Comparison of ENCODE assay signal across 39 cellular contexts in genomic region chr14:55766071-55766470, GRCh38.
"Had no signal": no experiment of that assay in that cellular context is flagged by ENCODE, and none has a peak within 500 bp of the region (broad histone marks: within the 10 kb centered on the region; RNA-seq: fewer than 3 reads in every experiment).

No MANE protein-coding gene starts in this region.

- H3K9me3 ChIP-seq: ascending aorta had no signal

- FAIRE-seq: bronchial epithelial cell had no signal

- H3K4me1 ChIP-seq: ascending aorta had no signal

- H3K4me1 Mint-ChIP-seq: activated naive CD4-positive, alpha-beta T cell treated with anti-CD3 and anti-CD28 coated beads, Interleukin-2, amount 50 U/mL, for 24 hours; activated naive CD8-positive, alpha-beta T cell treated with anti-CD3 and anti-CD28 coated beads, Interleukin-2, amount 10 ng/mL, durations not matched to agents 7 days and 5 days; central memory CD8-positive, alpha-beta T cell had no signal

- H3K27me3 ChIP-seq: ascending aorta, cardiac muscle cell had no signal

- H3K36me3 ChIP-seq: ascending aorta, cardiac muscle cell, WERI-Rb-1 had no signal

- H3K9me3 Mint-ChIP-seq: activated naive CD4-positive, alpha-beta T cell treated with anti-CD3 and anti-CD28 coated beads, Interleukin-2, amount 10 ng/mL, durations not matched to agents 7 days and 5 days; activated naive CD8-positive, alpha-beta T cell treated with anti-CD3 and anti-CD28 coated beads, Interleukin-2, amount 10 ng/mL, durations not matched to agents 7 days and 5 days; activated T-cell treated with anti-CD3 and anti-CD28 coated beads, Interleukin-2, amount 50 U/mL, for 24 hours; activated T-helper 2 cell treated with anti-CD3 and anti-CD28 coated beads, Interferon-gamma antibody, Interleukin-2, Interleukin-4, amounts not matched to agents 10 μg/mL and 5 μg/mL and 100 μg/mL, durations not matched to agents 14 hours and 24 hours and 36 hours; central memory CD8-positive, alpha-beta T cell; T-helper 2 cell treated with Interferon-gamma antibody and Interleukin-4, amounts not matched to agents 5 μg/mL and 100 μg/mL, for 36 hours had no signal

- H3K36me3 Mint-ChIP-seq: activated naive CD4-positive, alpha-beta T cell treated with anti-CD3 and anti-CD28 coated beads, Interleukin-2, amount 50 U/mL, for 24 hours; activated naive CD8-positive, alpha-beta T cell; activated naive CD8-positive, alpha-beta T cell treated with anti-CD3 and anti-CD28 coated beads, Interleukin-2, amount 10 ng/mL, durations not matched to agents 7 days and 5 days; WTC11 had no signal

- H3K4me3 Mint-ChIP-seq: activated CD4-positive, alpha-beta memory T cell treated with anti-CD3 and anti-CD28 coated beads, Interleukin-2, amount 10 ng/mL, durations not matched to agents 7 days and 5 days; activated CD4-positive, alpha-beta T cell treated with anti-CD3 and anti-CD28 coated beads for 36 hours; activated CD4-positive, alpha-beta T cell treated with anti-CD3 and anti-CD28 coated beads, Interleukin-2, amount 10 ng/mL, durations not matched to agents 7 days and 5 days; activated CD8-positive, alpha-beta memory T cell treated with anti-CD3 and anti-CD28 coated beads, Interleukin-2, amount 10 ng/mL, durations not matched to agents 7 days and 5 days; activated CD8-positive, alpha-beta T cell treated with anti-CD3 and anti-CD28 coated beads, Interleukin-2, amount 10 ng/mL, durations not matched to agents 7 days and 5 days; activated naive CD4-positive, alpha-beta T cell treated with anti-CD3 and anti-CD28 coated beads, Interleukin-2, amount 10 ng/mL, durations not matched to agents 7 days and 5 days; activated naive CD4-positive, alpha-beta T cell treated with anti-CD3 and anti-CD28 coated beads, Interleukin-2, amount 50 U/mL, for 24 hours; activated naive CD8-positive, alpha-beta T cell; activated naive CD8-positive, alpha-beta T cell treated with anti-CD3 and anti-CD28 coated beads, Interleukin-2, amount 10 ng/mL, durations not matched to agents 7 days and 5 days; activated naive CD8-positive, alpha-beta T cell treated with anti-CD3 and anti-CD28 coated beads, Interleukin-2, amount 50 U/mL, for 24 hours; activated T-cell treated with anti-CD3 and anti-CD28 coated beads, Interleukin-2, amount 50 U/mL, for 24 hours; brain; central memory CD8-positive, alpha-beta T cell; T-helper 1 cell treated with Interleukin-12 subunit alpha and Interleukin-12 subunit beta and Interleukin-4 antibody, amounts not matched to agents 30 μg/mL and 1 μg/mL, for 36 hours; T-helper 2 cell treated with Interferon-gamma antibody and Interleukin-4, amounts not matched to agents 5 μg/mL and 100 μg/mL, for 36 hours; WTC11 had no signal

- DNase-seq: activated CD4-positive, alpha-beta memory T cell treated with anti-CD3 and anti-CD28 coated beads, Interleukin-2, amount 10 ng/mL, durations not matched to agents 7 days and 5 days; activated CD4-positive, alpha-beta T cell treated with anti-CD3 and anti-CD28 coated beads for 1 hour; activated CD4-positive, alpha-beta T cell treated with anti-CD3 and anti-CD28 coated beads for 36 hours; activated CD4-positive, alpha-beta T cell treated with anti-CD3 and anti-CD28 coated beads for 48 hours; activated CD4-positive, alpha-beta T cell treated with anti-CD3 and anti-CD28 coated beads, Interleukin-2, amount 10 ng/mL, durations not matched to agents 7 days and 5 days; activated CD4-positive, alpha-beta T cell treated with anti-CD3 and anti-CD28 coated beads, Interleukin-2, amount 50 U/mL, for 48 hours; activated CD4-positive, CD25-positive, alpha-beta regulatory T cell; activated CD8-positive, alpha-beta memory T cell treated with anti-CD3 and anti-CD28 coated beads for 24 hours; activated CD8-positive, alpha-beta memory T cell treated with anti-CD3 and anti-CD28 coated beads, Interleukin-2, amount 10 ng/mL, durations not matched to agents 7 days and 5 days; activated CD8-positive, alpha-beta memory T cell treated with anti-CD3 and anti-CD28 coated beads, Interleukin-2, amount 50 U/mL, for 48 hours; activated CD8-positive, alpha-beta T cell treated with anti-CD3 and anti-CD28 coated beads, Interleukin-2, amount 10 ng/mL, durations not matched to agents 7 days and 5 days; activated effector memory CD4-positive, alpha-beta T cell treated with Interleukin-2 at 50 U/mL for 16 hours; activated gamma-delta T cell; activated naive CD4-positive, alpha-beta T cell treated with anti-CD3 and anti-CD28 coated beads, Interleukin-2, amount 10 ng/mL, durations not matched to agents 7 days and 5 days; activated naive CD4-positive, alpha-beta T cell treated with Interleukin-2 at 50 U/mL for 16 hours; activated naive CD8-positive, alpha-beta T cell treated with anti-CD3 and anti-CD28 coated beads, Interleukin-2, amount 10 ng/mL, durations not matched to agents 7 days and 5 days; activated naive CD8-positive, alpha-beta T cell treated with anti-CD3 and anti-CD28 coated beads, Interleukin-2, amount 50 U/mL, for 24 hours; activated T-cell treated with anti-CD3 and anti-CD28 coated beads, Interleukin-2, amount 50 U/mL, for 24 hours; activated T-cell treated with anti-CD3 and anti-CD28 coated beads, Interleukin-2, amount 50 U/mL, for 48 hours; amygdala; anterior cingulate cortex; caudate nucleus; cerebellar nuclear complex; T-helper 1 cell; T-helper 2 cell; T-helper 9 cell; WERI-Rb-1 had no signal

- H3K4me3 ChIP-seq: ascending aorta, cardiac muscle cell had no signal

- H3K27ac Mint-ChIP-seq: activated CD4-positive, alpha-beta memory T cell treated with anti-CD3 and anti-CD28 coated beads, Interleukin-2, amount 10 ng/mL, durations not matched to agents 7 days and 5 days; activated CD4-positive, alpha-beta T cell treated with anti-CD3 and anti-CD28 coated beads for 36 hours; activated CD4-positive, alpha-beta T cell treated with anti-CD3 and anti-CD28 coated beads, Interleukin-2, amount 10 ng/mL, durations not matched to agents 7 days and 5 days; activated CD8-positive, alpha-beta memory T cell treated with anti-CD3 and anti-CD28 coated beads, Interleukin-2, amount 10 ng/mL, durations not matched to agents 7 days and 5 days; activated CD8-positive, alpha-beta T cell treated with anti-CD3 and anti-CD28 coated beads, Interleukin-2, amount 10 ng/mL, durations not matched to agents 7 days and 5 days; activated naive CD4-positive, alpha-beta T cell treated with anti-CD3 and anti-CD28 coated beads, Interleukin-2, amount 10 ng/mL, durations not matched to agents 7 days and 5 days; activated naive CD4-positive, alpha-beta T cell treated with anti-CD3 and anti-CD28 coated beads, Interleukin-2, amount 50 U/mL, for 24 hours; activated naive CD8-positive, alpha-beta T cell; activated naive CD8-positive, alpha-beta T cell treated with anti-CD3 and anti-CD28 coated beads, Interleukin-2, amount 10 ng/mL, durations not matched to agents 7 days and 5 days; activated naive CD8-positive, alpha-beta T cell treated with anti-CD3 and anti-CD28 coated beads, Interleukin-2, amount 50 U/mL, for 24 hours; activated T-cell treated with anti-CD3 and anti-CD28 coated beads, Interleukin-2, amount 50 U/mL, for 24 hours; activated T-helper 2 cell treated with anti-CD3 and anti-CD28 coated beads, Interferon-gamma antibody, Interleukin-2, Interleukin-4, amounts not matched to agents 10 μg/mL and 5 μg/mL and 100 μg/mL, durations not matched to agents 14 hours and 24 hours and 36 hours; brain; T-helper 2 cell treated with Interferon-gamma antibody and Interleukin-4, amounts not matched to agents 5 μg/mL and 100 μg/mL, for 36 hours; WTC11 had no signal

- ATAC-seq: activated CD4-positive, alpha-beta T cell treated with anti-CD3 and anti-CD28 coated beads for 36 hours; activated CD4-positive, CD25-positive, alpha-beta regulatory T cell treated with anti-CD3 and anti-CD28 coated beads, Interleukin-2, amount 50 U/mL, for 24 hours; activated CD8-positive, alpha-beta memory T cell treated with anti-CD3 and anti-CD28 coated beads, Interleukin-2, amount 10 ng/mL, durations not matched to agents 7 days and 5 days; activated CD8-positive, alpha-beta T cell treated with anti-CD3 and anti-CD28 coated beads, Interleukin-2, amount 10 ng/mL, durations not matched to agents 7 days and 5 days; activated naive CD8-positive, alpha-beta T cell treated with anti-CD3 and anti-CD28 coated beads, Interleukin-2, amount 50 U/mL, for 24 hours; WTC11 had no signal

- H3K27ac ChIP-seq: ascending aorta, cardiac muscle cell, WERI-Rb-1 had no signal
